ENCODE assay signal across 8 cellular contexts in the genomic region with DNA sequence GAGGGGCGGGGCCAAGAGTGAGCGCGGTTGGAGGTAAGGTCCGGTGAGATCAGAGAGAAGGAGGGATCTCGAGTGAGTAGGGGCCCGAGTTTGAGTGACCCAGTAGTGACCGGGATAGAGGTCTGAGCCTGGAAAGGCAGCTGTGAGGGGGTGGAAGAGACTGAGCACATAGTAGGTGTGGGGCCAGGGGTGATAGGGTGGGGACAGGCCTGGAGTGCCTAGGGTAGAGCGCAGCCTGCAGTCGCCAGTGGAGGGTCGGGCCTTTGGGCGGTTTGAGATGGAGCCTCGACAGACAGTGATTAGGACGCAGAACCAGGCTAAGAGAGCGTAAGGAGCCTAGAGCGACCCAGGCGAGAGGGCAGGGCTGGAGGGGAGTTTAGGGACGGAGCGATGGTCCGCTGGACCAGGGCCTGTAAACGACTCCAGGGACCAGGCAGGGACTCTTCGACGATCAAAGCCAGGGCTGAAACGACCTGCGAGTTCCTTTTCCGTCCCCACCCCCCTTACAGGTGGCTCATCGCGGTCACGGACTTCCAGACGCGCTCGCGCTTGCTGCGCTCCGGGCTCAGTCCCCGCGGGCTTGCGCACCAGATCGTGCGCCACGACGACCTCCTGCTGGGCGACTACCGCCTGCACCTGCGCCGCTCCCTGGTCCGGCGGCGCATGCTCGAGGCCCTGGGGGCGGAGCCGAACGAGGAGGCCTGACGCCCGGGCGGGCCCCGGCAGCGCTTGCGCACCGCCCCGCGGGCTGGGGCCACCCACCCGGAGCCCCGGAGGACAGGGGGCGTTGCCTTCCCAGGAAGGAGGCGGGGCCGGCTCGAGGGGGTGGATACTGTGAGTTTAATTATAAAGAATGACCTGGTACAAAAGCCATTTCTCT. TPM values are rescaled to one million over a fixed set of nuclear protein-coding genes. Genes with fewer than 3 reads are reported as not detected.
A peak's percentile ranks its signal among the peaks of the same experiment; 100 is the strongest.
DNase-seq lines count a peak whose midpoint lies in the region; ATAC-seq and TF ChIP-seq lines count a peak whose summit lies in the region.

No MANE protein-coding gene starts in this region.

- H3K27ac ChIP-seq in neutrophil, result no peak overlapping the region
- H3K27ac ChIP-seq in testis, result peak overlapping the region; percentile 60 to 79

- peak overlapping the region; percentile 92 for H3K27ac Mint-ChIP-seq in activated T-cell treated with anti-CD3 and anti-CD28 coated beads, Interleukin-2, amount 50 U/mL, for 24 hours

- H3K4me1 ChIP-seq in neutrophil (ENCODE audit: control insufficient read depth in 1 of 2, insufficient read depth in 1 of 2, low read depth in 1 of 2, low read length in 1 of 2), result peaks cover 10 to 16% of the 10 kb centered on the region in 2 experiments
- H3K4me1 ChIP-seq in testis, result peaks cover 5% of the 10 kb centered on the region

- H3K4me3 ChIP-seq in GM06990 (replicated peaks; ENCODE audit: low read depth, low read length) (peak overlapping the region; percentile 32), foreskin fibroblast (ENCODE audit: low read depth in 1 of 2, low read length in 2 of 2) (peak overlapping the region; percentile 32 to 41), neutrophil (ENCODE audit: low read depth in 1 of 2, low read length in 1 of 2) (peak overlapping the region; percentile 4 to 24), testis (peak overlapping the region; percentile 32 to 50)

- no peak for TF ChIP-seq POLR2A in testis (IDR thresholded peaks at IDR 0.05)

- intact Hi-C loops in testis (cut with DNase I; ENCODE audit: low total_unique reads), result no loop called here

- H3K36me3 ChIP-seq in GM06990 (ENCODE audit: control insufficient read depth, insufficient read depth, low read length), result no peaks in the 10 kb centered on the region
- no peaks in the 10 kb centered on the region for H3K36me3 ChIP-seq in neutrophil
- no peaks in the 10 kb centered on the region for H3K36me3 ChIP-seq in testis (ENCODE audit: low read depth, missing control alignments)

- ATAC-seq in HG03135 (IDR thresholded peaks at IDR 0.05; ENCODE audit: unreplicated experiment), result no peak

- peaks cover 2% of the 10 kb centered on the region for H3K27me3 ChIP-seq in GM06990 (replicated peaks; ENCODE audit: control insufficient read depth, insufficient read depth, low read length)
- H3K27me3 ChIP-seq in neutrophil, result peaks cover 97% of the 10 kb centered on the region
- no peaks in the 10 kb centered on the region for H3K27me3 ChIP-seq in testis

- TF ChIP-seq CTCF in GM06990 (IDR thresholded peaks at IDR 0.05; ENCODE audit: insufficient read depth, low read length, poor library complexity, severe bottlenecking) (no peak), foreskin fibroblast (IDR thresholded peaks at IDR 0.05; ENCODE audit: low read depth, low read length) (no peak), neutrophil (IDR thresholded peaks at IDR 0.05) (no peak), testis (IDR thresholded peaks at IDR 0.05) (no peak), GM10266 (IDR thresholded peaks at IDR 0.05; ENCODE audit: control insufficient read depth, insufficient read depth, low read depth, missing control alignments) (no peak)

- peak overlapping the region; percentile 79 for H3K4me3 Mint-ChIP-seq in activated T-cell treated with anti-CD3 and anti-CD28 coated beads, Interleukin-2, amount 50 U/mL, for 24 hours

- WGBS in testis, 2 donors, result 1 to 2% methylated on average over 48 to 67 of the region's 67 CpGs

- peaks cover 82% of the 10 kb centered on the region for H3K27me3 Mint-ChIP-seq in activated T-cell treated with anti-CD3 and anti-CD28 coated beads, Interleukin-2, amount 50 U/mL, for 24 hours

- H3K9me3 ChIP-seq in neutrophil, result peaks cover 8% of the 10 kb centered on the region
- no peaks in the 10 kb centered on the region for H3K9me3 ChIP-seq in testis

- DNase-seq in GM06990 (ENCODE audit: extremely low read depth, insufficient read length) (peak; percentile 61), NCI-H748 treated with DMSO at 0.1 percent for 48 hours (lab: John Stamatoyannopoulos, UW) (peak; percentile 95), foreskin fibroblast (peak; percentile 63 to 77), testis (peak; percentile 83), GM10266 (ENCODE audit: extremely low spot score) (no peak)
- peak; percentile 78 for DNase-seq in activated T-cell treated with anti-CD3 and anti-CD28 coated beads, Interleukin-2, amount 50 U/mL, for 24 hours

- H3K4me1 Mint-ChIP-seq in activated T-cell treated with anti-CD3 and anti-CD28 coated beads, Interleukin-2, amount 50 U/mL, for 24 hours (ENCODE audit: low read depth), result peaks cover 21% of the 10 kb centered on the region

- H3K9me3 Mint-ChIP-seq in activated T-cell treated with anti-CD3 and anti-CD28 coated beads, Interleukin-2, amount 50 U/mL, for 24 hours, result peaks cover 15% of the 10 kb centered on the region

- peaks cover 8% of the 10 kb centered on the region for H3K36me3 Mint-ChIP-seq in activated T-cell treated with anti-CD3 and anti-CD28 coated beads, Interleukin-2, amount 50 U/mL, for 24 hours (ENCODE audit: low read depth)

RNA-seq across cellular contexts. Expression of a gene that starts 9.4 kb away (rescaled TPM):
- 10 to 100 TPM in 1 of 2 donors, 1 to 10 TPM in 1; 5.4 to 10.2 TPM for total RNA-seq in testis
- polyA plus RNA-seq in testis (ENCODE audit: insufficient read depth, low read depth, low replicate concordance), result 11.7 TPM

RNA-seq across cellular contexts. Expression of a gene that starts 19.0 kb away (rescaled TPM):
- 1 to 10 TPM; 2.5 to 5.5 TPM for total RNA-seq in testis
- 3.3 TPM for polyA plus RNA-seq in testis (ENCODE audit: insufficient read depth, low read depth, low replicate concordance)
